ENCODE assay signal across 8 cellular contexts in genomic region chr3:23805881-23806321, GRCh38. TPM values are rescaled to one million over a fixed set of nuclear protein-coding genes. Genes with fewer than 3 reads are reported as not detected.
DNase-seq lines count a peak whose midpoint lies in the region; ATAC-seq, FAIRE-seq and TF ChIP-seq lines count a peak whose summit lies in the region.

UBE2E1 (plus strand) TSS chr3:23805955; CDS start chr3:23807270, 1,315 bp downstream.

- dilution Hi-C loops in endothelial cell of umbilical vein (cut with MboI; ENCODE audit: extremely low pct_ligation_motif_present, low sequenced_read_pairs) = no loop called here

- H3K9ac ChIP-seq in NT2/D1 (ENCODE audit: insufficient read length, low read depth) (peak within 1 kb of the TSS; percentile 76), endothelial cell of umbilical vein (replicated peaks; ENCODE audit: extremely low read depth, insufficient read depth, low read length) (peak within 1 kb of the TSS; percentile 67)

- no peak for FAIRE-seq in endothelial cell of umbilical vein (lab: Jason Lieb, UNC)

- no TSS peak for BruUV-seq in endothelial cell of umbilical vein (replicated peaks; lab: Mats Ljungman, UMichigan)

- H3K9me1 ChIP-seq in endothelial cell of umbilical vein (replicated peaks; ENCODE audit: control insufficient read depth, extremely low read depth, insufficient read depth, low read length) = no peaks in the 10 kb centered on the region

- no peaks in the 10 kb centered on the region for H3K9me3 ChIP-seq in NT2/D1 (ENCODE audit: insufficient read depth, low read length)
- H3K9me3 ChIP-seq in endothelial cell of umbilical vein (replicated peaks; ENCODE audit: control insufficient read depth, insufficient read depth, low read length) = no peaks in the 10 kb centered on the region

- no peak for TF ChIP-seq CTCF in endothelial cell of umbilical vein (IDR thresholded peaks at IDR 0.05; ENCODE audit: extremely low read depth in 1 of 2, insufficient read depth in 1 of 2, low read depth in 1 of 2, low read length in 2 of 2)

- H3K27me3 ChIP-seq in NT2/D1 (ENCODE audit: insufficient read depth, insufficient read length) (peaks cover 2% of the 10 kb centered on the region), endothelial cell of umbilical vein (ENCODE audit: control insufficient read depth in 2 of 2, insufficient read depth in 2 of 2, low read length in 2 of 2) (no peaks in the 10 kb centered on the region)

- peak within 1 kb of the TSS; percentile 42 for H3K27ac ChIP-seq in endothelial cell of umbilical vein (ENCODE audit: insufficient read depth, low read depth, low read length)

- POLR2A ChIA-PET in endothelial cell of umbilical vein (lab: Charles Lee) = no interaction called here

- H3K36me3 ChIP-seq in NT2/D1 (ENCODE audit: insufficient read depth, insufficient read length, low read length) (peaks cover 20% of the 10 kb centered on the region), endothelial cell of umbilical vein (ENCODE audit: control insufficient read depth in 2 of 2, extremely low read depth in 1 of 2, insufficient read depth in 2 of 2, low read length in 2 of 2) (no peaks in the 10 kb centered on the region)

- peak; percentile 65 for TF ChIP-seq POLR2A in GM18526 (IDR thresholded peaks at IDR 0.05; ENCODE audit: extremely low read depth, insufficient read length)
- TF ChIP-seq POLR2A in endothelial cell of umbilical vein (IDR thresholded peaks at IDR 0.05; ENCODE audit: low read depth, low read length) = peak; percentile 56

- H3K79me2 ChIP-seq in endothelial cell of umbilical vein (ENCODE audit: control insufficient read depth, insufficient read depth, low read length) = peaks cover 35% of the 10 kb centered on the region

- DNase-seq in AG08395 (ENCODE audit: low spot score) (peak; percentile 75), NT2/D1 (ENCODE audit: low read depth, low spot score) (no peak), endothelial cell of umbilical vein (ENCODE audit: low read depth, low spot score) (peak; percentile 55), middle frontal gyrus (ENCODE audit: extremely low spot score, low spot score) (peak; percentile 47)
- peak; percentile 77 for DNase-seq in activated CD8-positive, alpha-beta memory T cell treated with anti-CD3 and anti-CD28 coated beads, Interleukin-2, amount 50 U/mL, for 48 hours
- DNase-seq in stimulated activated CD8-positive, alpha-beta memory T cell treated with anti-CD3 and anti-CD28 coated beads, Interleukin-7, amount 100 ng/mL, for 1 hour (ENCODE audit: low read depth in 2 of 2) = peak; percentile 44 to 45

- H3K4me2 ChIP-seq in endothelial cell of umbilical vein (ENCODE audit: insufficient read depth, low read length) = peak within 1 kb of the TSS; percentile 88

- H2AFZ ChIP-seq in endothelial cell of umbilical vein (ENCODE audit: low read depth, low read length) = peak within 1 kb of the TSS; percentile 96

- no peaks in the 10 kb centered on the region for H4K20me1 ChIP-seq in endothelial cell of umbilical vein (replicated peaks; ENCODE audit: control insufficient read depth, extremely low read depth, insufficient read depth, low read length)

- H3K4me1 ChIP-seq in NT2/D1 (ENCODE audit: insufficient read depth, insufficient read length) = no peaks in the 10 kb centered on the region
- peaks cover 25% of the 10 kb centered on the region for H3K4me1 ChIP-seq in endothelial cell of umbilical vein (ENCODE audit: control insufficient read depth, extremely low read depth, insufficient read depth, low read length)

- CTCF ChIA-PET in endothelial cell of umbilical vein (lab: Charles Lee) = no interaction called here

- intact Hi-C loops in endothelial cell of umbilical vein (cut with micrococcal nuclease) = loop anchor here (2.0 to 10.0 kb wide), 4 partner anchors 69 to 604 kb away; partner anchors contain the start of genes NR1D2 and UBE2E2

- peak within 1 kb of the TSS; percentile 67 for H3K4me3 ChIP-seq in NT2/D1 (ENCODE audit: insufficient read length, low read depth)
- peak within 1 kb of the TSS; percentile 81 to 95 (median 94) for H3K4me3 ChIP-seq in endothelial cell of umbilical vein (replicated peaks in 1 of 3; ENCODE audit: insufficient read depth in 1 of 3, low read depth in 1 of 3, low read length in 3 of 3)

- ATAC-seq in HG03064 (IDR thresholded peaks at IDR 0.05; ENCODE audit: low read depth, unreplicated experiment) = peak; percentile 63

TF ChIP-seq in endothelial cell of umbilical vein, 7 proteins besides CTCF, POLR2A, EP300 and RAD21:
- TF ChIP-seq MYC (IDR thresholded peaks at IDR 0.05; ENCODE audit: low read depth, low read length) (peak; percentile 45), EZH2 (IDR thresholded peaks at IDR 0.05; ENCODE audit: borderline replicate concordance, low read depth, low read length, severe bottlenecking) (no peak), MAX (IDR thresholded peaks at IDR 0.05; ENCODE audit: insufficient read depth, insufficient read length) (no peak), JUN (IDR thresholded peaks at IDR 0.05; ENCODE audit: borderline replicate concordance, insufficient read depth, insufficient read length, low read depth) (no peak), FOS (IDR thresholded peaks at IDR 0.05; ENCODE audit: borderline replicate concordance, insufficient read depth, low read length) (no peak), POLR2AphosphoS5 (IDR thresholded peaks at IDR 0.05; ENCODE audit: insufficient read depth, low read depth, low read length) (peak; percentile 71), GATA2 (IDR thresholded peaks at IDR 0.05; ENCODE audit: insufficient read depth, insufficient read length, low read depth, low read length) (no peak)

RNA-seq across cellular contexts. Expression of gene UBE2E1, which starts in this region (rescaled TPM):
- total RNA-seq in endothelial cell of umbilical vein = 114 TPM in 2 replicates
- 54.7 and 72.7 TPM in 2 replicates for polyA plus RNA-seq in endothelial cell of umbilical vein
- 85.2 and 94.6 TPM in 2 replicates for polyA plus RNA-seq in endothelial cell of umbilical vein (2011; cell fraction: cytosol; rRNA removed)
- 81.5 and 97.3 TPM in 2 replicates for polyA plus RNA-seq in endothelial cell of umbilical vein (2011; cell fraction: nucleus; rRNA removed)
- polyA plus RNA-seq in endothelial cell of umbilical vein (2012) = 104 and 137 TPM in 2 replicates
- polyA minus RNA-seq in endothelial cell of umbilical vein = 65.2 and 77.5 TPM in 2 replicates
- 18.4 TPM for polyA minus RNA-seq in endothelial cell of umbilical vein (2011; cell fraction: cytosol; rRNA and poly(A)+ RNA removed)
- 61.3 and 72.7 TPM in 2 replicates for polyA minus RNA-seq in endothelial cell of umbilical vein (2011; cell fraction: nucleus; rRNA and poly(A)+ RNA removed)
